15 cellular contexts compared by ENCODE assay signal in genomic region chr13:99961634-99962033, GRCh38. TPM values are rescaled to one million over a fixed set of nuclear protein-coding genes. Genes with fewer than 3 reads are reported as not detected.
"Had no signal": no experiment of that assay in that cellular context is flagged by ENCODE, and none has a peak within 500 bp of the region (broad histone marks: within the 10 kb centered on the region; RNA-seq: fewer than 3 reads in every experiment).

No MANE protein-coding gene starts in this region.

- H3K27ac ChIP-seq: adrenal gland, epithelial cell of prostate, pancreas, sigmoid colon, spleen, upper lobe of right lung had no signal

- H3K4me3 ChIP-seq: adrenal gland, pancreas, sigmoid colon, spleen, upper lobe of right lung had no signal

- H3K36me3 ChIP-seq: adrenal gland, pancreas, sigmoid colon, spleen, upper lobe of right lung had no signal

- DNase-seq: activated CD4-positive, alpha-beta memory T cell treated with anti-CD3 and anti-CD28 coated beads for 36 hours; activated CD8-positive, alpha-beta memory T cell treated with anti-CD3 and anti-CD28 coated beads, Interleukin-2, amount 10 ng/mL, durations not matched to agents 7 days and 5 days; activated naive CD4-positive, alpha-beta T cell treated with anti-CD3 and anti-CD28 coated beads, Interleukin-2, amount 50 U/mL, for 16 hours; activated T-cell treated with anti-CD3 and anti-CD28 coated beads, Interleukin-2, amount 50 U/mL, for 1 hour; adrenal gland; cortex of kidney; effector memory CD8-positive, alpha-beta T cell; immature natural killer cell; pancreas; sigmoid colon; spleen; upper lobe of right lung had no signal

- H3K9me3 ChIP-seq: adrenal gland, pancreas, sigmoid colon, spleen, upper lobe of right lung had no signal

RNA-seq across cellular contexts. Expression of gene ZIC5, which starts 9.9 kb away (rescaled TPM):
- total RNA-seq: activated CD4-positive, alpha-beta memory T cell treated with anti-CD3 and anti-CD28 coated beads for 36 hours; activated CD8-positive, alpha-beta memory T cell treated with anti-CD3 and anti-CD28 coated beads, Interleukin-2, amount 10 ng/mL, durations not matched to agents 7 days and 5 days; liver; sigmoid colon; spleen; T-helper 1 cell treated with Interleukin-12 subunit alpha and Interleukin-12 subunit beta and Interleukin-4 antibody, amounts not matched to agents 30 ng/mL and 1 ng/mL, for 36 hours; upper lobe of right lung had no signal
- polyA plus RNA-seq: adrenal gland, immature natural killer cell, liver, pancreas, sigmoid colon, spleen had no signal

RNA-seq across cellular contexts. Expression of gene ZIC2, which starts 19.9 kb away (rescaled TPM):
- total RNA-seq: activated CD4-positive, alpha-beta memory T cell treated with anti-CD3 and anti-CD28 coated beads for 36 hours; liver; sigmoid colon; spleen; upper lobe of right lung had no signal
- polyA plus RNA-seq: adrenal gland, immature natural killer cell, liver, pancreas, spleen had no signal
